1 cellular context compared by ENCODE assay signal in genomic region chr13:19674898-19675297, GRCh38.
TF ChIP-seq lines count a peak whose summit lies in the region.

No MANE protein-coding gene starts in this region.

TF ChIP-seq in endothelial cell of umbilical vein, 7 proteins besides CTCF, POLR2A, EP300 and RAD21 (continued from another document):
- TF ChIP-seq EZH2 (IDR thresholded peaks at IDR 0.05; ENCODE audit: borderline replicate concordance, low read depth, low read length, severe bottlenecking) (no peak), JUN (IDR thresholded peaks at IDR 0.05; ENCODE audit: borderline replicate concordance, insufficient read depth, insufficient read length, low read depth) (no peak), FOS (IDR thresholded peaks at IDR 0.05; ENCODE audit: borderline replicate concordance, insufficient read depth, low read length) (no peak)
